In the genomic region with DNA sequence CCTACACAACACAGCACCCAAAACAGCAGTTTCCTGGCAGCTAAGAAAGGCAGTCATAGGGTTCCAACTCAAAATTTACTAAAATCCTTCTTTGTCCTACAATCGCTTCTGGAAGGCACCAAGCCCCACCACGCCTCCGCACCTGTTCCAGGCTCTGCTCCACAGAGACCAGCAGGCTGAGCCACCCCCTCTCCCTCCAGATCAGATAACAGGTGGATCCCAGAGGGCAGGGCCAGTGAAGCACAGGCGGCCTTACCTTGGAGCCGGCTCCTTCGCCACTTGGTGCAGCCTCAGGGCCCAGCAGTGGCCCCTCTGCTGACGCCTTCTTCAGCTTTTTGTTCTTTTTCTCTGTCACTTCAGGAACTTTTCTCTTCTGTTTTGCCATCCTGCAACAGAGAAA, we compare ENCODE assay signal across 20 cellular contexts. TPM values are rescaled to one million over a fixed set of nuclear protein-coding genes. Genes with fewer than 3 reads are reported as not detected.
DNase-seq lines count a peak whose midpoint lies in the region; ATAC-seq and TF ChIP-seq lines count a peak whose summit lies in the region.
"Had no signal": no experiment of that assay in that cellular context is flagged by ENCODE, and none has a peak within 500 bp of the region (broad histone marks: within the 10 kb centered on the region; RNA-seq: fewer than 3 reads in every experiment).

No MANE protein-coding gene starts in this region.

- H3K36me3 ChIP-seq in OCI-LY7 (ENCODE audit: insufficient read depth, low read length) (peaks cover 27% of the 10 kb centered on the region), upper lobe of right lung (peaks cover 3% of the 10 kb centered on the region)

- H3K9me3 ChIP-seq in OCI-LY7 (ENCODE audit: low read length) (no peaks in the 10 kb centered on the region; the same call in 1 of the 2 replicates), upper lobe of right lung (no peaks in the 10 kb centered on the region)

- no peak overlapping the region for H2AFZ ChIP-seq in OCI-LY7 (ENCODE audit: low read length)

- H3K4me2 ChIP-seq in OCI-LY7 (ENCODE audit: low read length): no peak overlapping the region

- no peak overlapping the region for H3K4me3 Mint-ChIP-seq in activated naive CD8-positive, alpha-beta T cell treated with anti-CD3 and anti-CD28 coated beads for 36 hours

- H3K4me1 ChIP-seq in OCI-LY7 (ENCODE audit: insufficient read depth, low read length, poor library complexity, severe bottlenecking) (peaks cover 5% of the 10 kb centered on the region), upper lobe of right lung (no peaks in the 10 kb centered on the region)

- intact Hi-C loops in OCI-LY7 (cut with micrococcal nuclease; ENCODE audit: unreplicated experiment): no loop called here
- intact Hi-C loops in upper lobe of right lung (cut with DNase I): no loop called here

- no peak overlapping the region for H3K27ac Mint-ChIP-seq in activated naive CD8-positive, alpha-beta T cell treated with anti-CD3 and anti-CD28 coated beads for 36 hours

- H3K4me1 Mint-ChIP-seq in activated naive CD8-positive, alpha-beta T cell treated with anti-CD3 and anti-CD28 coated beads for 36 hours: no peaks in the 10 kb centered on the region

- TSS peak; percentile 57 for BruUV-seq in OCI-LY7 (replicated peaks; lab: Mats Ljungman, UMichigan)

- H3K27ac ChIP-seq in OCI-LY7 (ENCODE audit: low read depth, low read length, poor library complexity, severe bottlenecking) (no peak overlapping the region), upper lobe of right lung (no peak overlapping the region)

- peaks cover 3% of the 10 kb centered on the region for H3K9me3 Mint-ChIP-seq in activated naive CD8-positive, alpha-beta T cell treated with anti-CD3 and anti-CD28 coated beads for 36 hours

- POLR2A ChIA-PET in OCI-LY7 (lab: Charles Lee): no interaction called here

- peaks cover 4% of the 10 kb centered on the region for H3K36me3 Mint-ChIP-seq in activated naive CD8-positive, alpha-beta T cell treated with anti-CD3 and anti-CD28 coated beads for 36 hours

- CTCF ChIA-PET in OCI-LY7 (lab: Charles Lee; ENCODE audit: unreplicated experiment): no interaction called here

- TF ChIP-seq CTCF in OCI-LY7 (conservative IDR thresholded peaks at IDR 0.05; ENCODE audit: low read length) (no peak), upper lobe of right lung (IDR thresholded peaks at IDR 0.05) (no peak)

- no peak overlapping the region for H3K4me3 ChIP-seq in OCI-LY7 (ENCODE audit: low read depth, low read length, poor library complexity, severe bottlenecking)
- no peak overlapping the region for H3K4me3 ChIP-seq in upper lobe of right lung

- no peaks in the 10 kb centered on the region for H4K20me1 ChIP-seq in OCI-LY7 (ENCODE audit: insufficient read depth, low read length)

- no peaks in the 10 kb centered on the region for H3K27me3 ChIP-seq in upper lobe of right lung

- no peak for ATAC-seq in upper lobe of right lung
- ATAC-seq in HG03457 (IDR thresholded peaks at IDR 0.05; ENCODE audit: unreplicated experiment): no peak

- no peaks in the 10 kb centered on the region for H3K9me2 ChIP-seq in OCI-LY7 (ENCODE audit: insufficient read depth, low read length)

- H3K79me2 ChIP-seq in OCI-LY7 (ENCODE audit: insufficient read depth, low read depth, low read length): no peaks in the 10 kb centered on the region; the same call in 1 of the 2 replicates

- peak; percentile 50 for DNase-seq in activated effector memory CD4-positive, alpha-beta T cell treated with anti-CD3 and anti-CD28 coated beads, Interleukin-2, amount 50 U/mL, for 16 hours
- DNase-seq in activated effector memory CD4-positive, alpha-beta T cell treated with Interleukin-2 at 50 U/mL for 16 hours: no peak
- DNase-seq in OCI-LY7 (ENCODE audit: low spot score) (no peak), myocyte (ENCODE audit: low read depth) (peak; percentile 67), upper lobe of right lung (peak; percentile 37)
- no peak for DNase-seq in activated CD8-positive, alpha-beta memory T cell treated with anti-CD3 and anti-CD28 coated beads for 24 hours
- DNase-seq in activated naive CD8-positive, alpha-beta T cell treated with anti-CD3 and anti-CD28 coated beads for 36 hours: no peak
- DNase-seq: 8988T, ACHN, DMS153, DND-41, NCI-H1048, NCI-H1417, NCI-H1694, NCI-H2029 treated with DMSO at 0.1 percent for 48 hours, NCI-H226, NCI-H510A, NCI-H69, OCI-M1 had no signal

- no peaks in the 10 kb centered on the region for H3K27me3 Mint-ChIP-seq in activated naive CD8-positive, alpha-beta T cell treated with anti-CD3 and anti-CD28 coated beads for 36 hours

RNA-seq across cellular contexts. Expression of gene ZFAND2A, which starts 33.0 kb away (rescaled TPM):
- total RNA-seq in OCI-LY7 (2014; rRNA removed; shearing (Covaris generic)): 20.2 and 22.9 TPM in 2 replicates
- 20.4 and 24.8 TPM in 2 replicates for total RNA-seq in OCI-LY7 (2022)
- total RNA-seq in myocyte: 11.7 and 16.7 TPM in 2 replicates
- polyA plus RNA-seq in myocyte (2012): 42.5 TPM
- total RNA-seq in upper lobe of right lung: 19.9 TPM
- 10 to 100 TPM; 22.0 to 23.6 TPM for total RNA-seq in activated naive CD8-positive, alpha-beta T cell treated with anti-CD3 and anti-CD28 coated beads for 36 hours

RNA-seq across cellular contexts. Expression of gene GPER1, which starts 39.1 kb away (rescaled TPM):
- total RNA-seq in OCI-LY7 (2014; rRNA removed; shearing (Covaris generic)): 22.9 and 34.9 TPM in 2 replicates
- total RNA-seq in OCI-LY7 (2022) (44.7 and 75.9 TPM in 2 replicates), myocyte (1.1 and 1.6 TPM in 2 replicates), upper lobe of right lung (11.1 TPM)
- polyA plus RNA-seq in myocyte (2012): 2.6 TPM
- under 1 TPM; 0.14 to 0.37 TPM for total RNA-seq in activated naive CD8-positive, alpha-beta T cell treated with anti-CD3 and anti-CD28 coated beads for 36 hours

Comparison
In these comparisons a context has a peak if more than half of its experiments do, and no peak if none do; other contexts are left out.
1. DNase-seq: peak in activated effector memory CD4-positive, alpha-beta T cell treated with anti-CD3 and anti-CD28 coated beads, Interleukin-2, amount 50 U/mL, for 16 hours (single experiment), myocyte (single experiment) and upper lobe of right lung (single experiment); none in activated effector memory CD4-positive, alpha-beta T cell treated with Interleukin-2 at 50 U/mL for 16 hours (single experiment), OCI-LY7 (single experiment), activated CD8-positive, alpha-beta memory T cell treated with anti-CD3 and anti-CD28 coated beads for 24 hours (single experiment) and activated naive CD8-positive, alpha-beta T cell treated with anti-CD3 and anti-CD28 coated beads for 36 hours (single experiment).